33 cellular contexts compared by ENCODE assay signal in genomic region chr13:40074338-40074737, GRCh38.
A peak's percentile ranks its signal among the peaks of the same experiment; 100 is the strongest.
DNase-seq lines count a peak whose midpoint lies in the region; ATAC-seq and TF ChIP-seq lines count a peak whose summit lies in the region.
"Had no signal": no experiment of that assay in that cellular context is flagged by ENCODE, and none has a peak within 500 bp of the region (broad histone marks: within the 10 kb centered on the region; RNA-seq: fewer than 3 reads in every experiment).

No MANE protein-coding gene starts in this region.

- no peaks in the 10 kb centered on the region for H3K27me3 ChIP-seq in neuron (ENCODE audit: insufficient read depth, low read length)
- H3K27me3 ChIP-seq: transverse colon had no signal

- no peak overlapping the region for H3K27ac Mint-ChIP-seq in activated T-helper 2 cell treated with anti-CD3 and anti-CD28 coated beads, Interferon-gamma antibody, Interleukin-2, Interleukin-4, amounts not matched to agents 10 μg/mL and 5 μg/mL and 100 μg/mL, durations not matched to agents 14 hours and 24 hours and 36 hours
- H3K27ac Mint-ChIP-seq: activated CD4-positive, alpha-beta T cell treated with anti-CD3 and anti-CD28 coated beads, Interleukin-2, amount 10 ng/mL, durations not matched to agents 24 days and 14 days; activated CD8-positive, alpha-beta memory T cell treated with anti-CD3 and anti-CD28 coated beads, Interleukin-2, amount 10 ng/mL, durations not matched to agents 7 days and 5 days; activated T-helper 1 cell treated with anti-CD3 and anti-CD28 coated beads, Interleukin-12 subunit alpha, Interleukin-12 subunit beta, Interleukin-2, Interleukin-4 antibody, amounts not matched to agents 30 ng/mL and 10 ng/mL and 1 ng/mL, durations not matched to agents 14 hours and 24 hours and 36 hours; B cell; mesothelial cell of epicardium; naive thymus-derived CD4-positive, alpha-beta T cell; stimulated activated naive CD8-positive, alpha-beta T cell treated with anti-CD3 and anti-CD28 coated beads, Interleukin-15, Interleukin-2, amounts not matched to agents 100 ng/mL and 50 ng/mL, for 24 hours; T-helper 17 cell had no signal

- H3K9me3 ChIP-seq in neuron (ENCODE audit: low read length), result no peaks in the 10 kb centered on the region
- H3K9me3 ChIP-seq: transverse colon had no signal

- H3K27me3 Mint-ChIP-seq in activated T-helper 2 cell treated with anti-CD3 and anti-CD28 coated beads, Interferon-gamma antibody, Interleukin-2, Interleukin-4, amounts not matched to agents 10 μg/mL and 5 μg/mL and 100 μg/mL, durations not matched to agents 14 hours and 24 hours and 36 hours (ENCODE audit: low read depth), result no peaks in the 10 kb centered on the region
- H3K27me3 Mint-ChIP-seq: activated CD4-positive, alpha-beta T cell treated with anti-CD3 and anti-CD28 coated beads, Interleukin-2, amount 10 ng/mL, durations not matched to agents 24 days and 14 days; activated CD8-positive, alpha-beta memory T cell treated with anti-CD3 and anti-CD28 coated beads, Interleukin-2, amount 10 ng/mL, durations not matched to agents 7 days and 5 days; B cell; central memory CD8-positive, alpha-beta T cell; naive thymus-derived CD4-positive, alpha-beta T cell; stimulated activated naive CD8-positive, alpha-beta T cell treated with anti-CD3 and anti-CD28 coated beads, Interleukin-15, Interleukin-2, amounts not matched to agents 100 ng/mL and 50 ng/mL, for 24 hours; T-helper 17 cell had no signal

- no peaks in the 10 kb centered on the region for H3K36me3 Mint-ChIP-seq in activated T-helper 2 cell treated with anti-CD3 and anti-CD28 coated beads, Interferon-gamma antibody, Interleukin-2, Interleukin-4, amounts not matched to agents 10 μg/mL and 5 μg/mL and 100 μg/mL, durations not matched to agents 14 hours and 24 hours and 36 hours (ENCODE audit: low read depth)
- H3K36me3 Mint-ChIP-seq: activated CD8-positive, alpha-beta memory T cell treated with anti-CD3 and anti-CD28 coated beads, Interleukin-2, amount 10 ng/mL, durations not matched to agents 7 days and 5 days; mesothelial cell of epicardium had no signal

- H3K4me1 Mint-ChIP-seq in activated T-helper 2 cell treated with anti-CD3 and anti-CD28 coated beads, Interferon-gamma antibody, Interleukin-2, Interleukin-4, amounts not matched to agents 10 μg/mL and 5 μg/mL and 100 μg/mL, durations not matched to agents 14 hours and 24 hours and 36 hours (ENCODE audit: low read depth), result peaks cover 12% of the 10 kb centered on the region

- intact Hi-C loops in Right ventricle myocardium superior (cut with DNase I) (no loop called here), cardiac septum (cut with DNase I) (no loop called here)
- intact Hi-C loops in activated T-helper 2 cell treated with anti-CD3 and anti-CD28 coated beads, Interferon-gamma antibody, Interleukin-2, Interleukin-4, amounts not matched to agents 10 μg/mL and 5 μg/mL and 100 μg/mL, durations not matched to agents 14 hours and 24 hours and 36 hours (cut with micrococcal nuclease), result no loop called here

- peak; percentile 60 for ATAC-seq in Right ventricle myocardium superior (ENCODE audit: poor library complexity)
- no peak for ATAC-seq in GM19324 (IDR thresholded peaks at IDR 0.05; ENCODE audit: low FRiP score, unreplicated experiment)
- no peak for ATAC-seq in HG02588 (IDR thresholded peaks at IDR 0.05; ENCODE audit: unreplicated experiment)
- ATAC-seq: activated CD8-positive, alpha-beta memory T cell treated with anti-CD3 and anti-CD28 coated beads, Interleukin-2, amount 10 ng/mL, durations not matched to agents 7 days and 5 days; left lobe of liver; naive thymus-derived CD4-positive, alpha-beta T cell; T-helper 17 cell had no signal

- DNase-seq in Right ventricle myocardium superior (no peak), cardiac septum (ENCODE audit: low spot score) (no peak), fibroblast of pulmonary artery (ENCODE audit: low read depth) (peak; percentile 49), C1 segment of cervical spinal cord (lab: John Stamatoyannopoulos, UW) (no peak)
- DNase-seq in activated T-helper 2 cell treated with anti-CD3 and anti-CD28 coated beads, Interferon-gamma antibody, Interleukin-2, Interleukin-4, amounts not matched to agents 10 μg/mL and 5 μg/mL and 100 μg/mL, durations not matched to agents 14 hours and 24 hours and 36 hours (ENCODE audit: low spot score), result no peak
- DNase-seq: 8988T; activated CD4-positive, alpha-beta T cell treated with anti-CD3 and anti-CD28 coated beads, Interleukin-2, amount 10 ng/mL, durations not matched to agents 24 days and 14 days; activated CD8-positive, alpha-beta memory T cell treated with anti-CD3 and anti-CD28 coated beads, Interleukin-2, amount 10 ng/mL, durations not matched to agents 7 days and 5 days; activated naive CD4-positive, alpha-beta T cell treated with anti-CD3 and anti-CD28 coated beads, Interleukin-2, amount 50 U/mL, for 16 hours; aorta; DMS53; foreskin fibroblast; GF-D8; HCEC 1CT; IMR-90; naive thymus-derived CD4-positive, alpha-beta T cell; NCI-H1092; NCI-H187 treated with DMSO at 0.1 percent for 48 hours; NCI-H526; RPMI8226; stimulated activated CD4-positive, alpha-beta T cell treated with anti-CD3 and anti-CD28 coated beads, Interleukin-15, amount 100 ng/mL, for 24 hours; T-helper 17 cell; transverse colon had no signal

- H3K9me3 Mint-ChIP-seq in activated T-helper 2 cell treated with anti-CD3 and anti-CD28 coated beads, Interferon-gamma antibody, Interleukin-2, Interleukin-4, amounts not matched to agents 10 μg/mL and 5 μg/mL and 100 μg/mL, durations not matched to agents 14 hours and 24 hours and 36 hours, result no peaks in the 10 kb centered on the region
- H3K9me3 Mint-ChIP-seq: activated T-helper 1 cell treated with anti-CD3 and anti-CD28 coated beads, Interleukin-12 subunit alpha, Interleukin-12 subunit beta, Interleukin-2, Interleukin-4 antibody, amounts not matched to agents 30 ng/mL and 10 ng/mL and 1 ng/mL, durations not matched to agents 14 hours and 24 hours and 36 hours; central memory CD8-positive, alpha-beta T cell; mesothelial cell of epicardium; stimulated activated naive CD8-positive, alpha-beta T cell treated with anti-CD3 and anti-CD28 coated beads, Interleukin-15, Interleukin-2, amounts not matched to agents 100 ng/mL and 50 ng/mL, for 24 hours had no signal

- TF ChIP-seq CTCF in fibroblast of pulmonary artery (IDR thresholded peaks at IDR 0.05; ENCODE audit: low read length, missing control alignments), result no peak

- no peak overlapping the region for H3K4me3 Mint-ChIP-seq in activated T-helper 2 cell treated with anti-CD3 and anti-CD28 coated beads, Interferon-gamma antibody, Interleukin-2, Interleukin-4, amounts not matched to agents 10 μg/mL and 5 μg/mL and 100 μg/mL, durations not matched to agents 14 hours and 24 hours and 36 hours (ENCODE audit: low read depth)
- H3K4me3 Mint-ChIP-seq: activated CD4-positive, alpha-beta T cell treated with anti-CD3 and anti-CD28 coated beads, Interleukin-2, amount 10 ng/mL, durations not matched to agents 24 days and 14 days; activated CD8-positive, alpha-beta memory T cell treated with anti-CD3 and anti-CD28 coated beads, Interleukin-2, amount 10 ng/mL, durations not matched to agents 7 days and 5 days; activated T-helper 1 cell treated with anti-CD3 and anti-CD28 coated beads, Interleukin-12 subunit alpha, Interleukin-12 subunit beta, Interleukin-2, Interleukin-4 antibody, amounts not matched to agents 30 ng/mL and 10 ng/mL and 1 ng/mL, durations not matched to agents 14 hours and 24 hours and 36 hours; B cell; central memory CD8-positive, alpha-beta T cell; mesothelial cell of epicardium; naive thymus-derived CD4-positive, alpha-beta T cell; stimulated activated naive CD8-positive, alpha-beta T cell treated with anti-CD3 and anti-CD28 coated beads, Interleukin-15, Interleukin-2, amounts not matched to agents 100 ng/mL and 50 ng/mL, for 24 hours; T-helper 17 cell had no signal

- no peak overlapping the region for H3K4me3 ChIP-seq in fibroblast of pulmonary artery (replicated peaks; ENCODE audit: low read depth, low read length)
- H3K4me3 ChIP-seq in neuron (ENCODE audit: low read length), result no peak overlapping the region
- H3K4me3 ChIP-seq: SK-N-MC, transverse colon had no signal

- H2AFZ ChIP-seq in neuron (ENCODE audit: low read depth, low read length), result peak overlapping the region; percentile 77

- no peaks in the 10 kb centered on the region for H3K36me3 ChIP-seq in neuron (ENCODE audit: insufficient read depth, low read length)
- H3K36me3 ChIP-seq: transverse colon had no signal

- H3K4me1 ChIP-seq in neuron (ENCODE audit: insufficient read depth, low read length), result peaks cover 7% of the 10 kb centered on the region
